ENCODE assay signal across 1 cellular context in genomic region chr16:15398618-15399316, GRCh38.
TF ChIP-seq lines count a peak whose summit lies in the region.

No MANE protein-coding gene starts in this region.

TF ChIP-seq in HepG2, 621 proteins besides CTCF, POLR2A, EP300 and RAD21 (continued from another document and continues in another):
- TF ChIP-seq SOX13 (IDR thresholded peaks at IDR 0.05) (peak; percentile 81), SOX13 (CRISPR knock-in tag; conservative IDR thresholded peaks at IDR 0.05 in 1 of 2, IDR thresholded peaks at IDR 0.05 in 1 of 2) (peak in 1 of 2 experiments; percentile 87; a peak in 2 of 4 replicates), ZNF883 (CRISPR knock-in tag; IDR thresholded peaks at IDR 0.05; ENCODE audit: not compliant biosample characterization) (no peak), CBX5 (CRISPR knock-in tag; IDR thresholded peaks at IDR 0.05; ENCODE audit: borderline replicate concordance) (peak; percentile 81), KLF9 (CRISPR knock-in tag; IDR thresholded peaks at IDR 0.05; ENCODE audit: low read depth) (no peak), NKX3-1 (CRISPR knock-in tag; IDR thresholded peaks at IDR 0.05) (no peak; the same call in 1 of the 2 replicates), NFE2 (CRISPR knock-in tag; IDR thresholded peaks at IDR 0.05) (no peak), ZNF567 (CRISPR knock-in tag; IDR thresholded peaks at IDR 0.05; ENCODE audit: borderline replicate concordance) (no peak; the same call in 1 of the 2 replicates), FOXP1 (IDR thresholded peaks at IDR 0.05) (no peak), FOXP1 (CRISPR knock-in tag; IDR thresholded peaks at IDR 0.05) (peak; percentile 63; the same call in 1 of the 2 replicates), CEBPG (CRISPR knock-in tag; IDR thresholded peaks at IDR 0.05) (peak; percentile 97), FOXK1 (CRISPR knock-in tag; IDR thresholded peaks at IDR 0.05; ENCODE audit: borderline replicate concordance, low read depth) (peak; percentile 85), KAT7 (CRISPR knock-in tag; IDR thresholded peaks at IDR 0.05; ENCODE audit: borderline replicate concordance) (peak; percentile 92), PRPF4 (IDR thresholded peaks at IDR 0.05; ENCODE audit: low read depth, low read length, poor library complexity, severe bottlenecking) (peak; percentile 54), TBX2 (CRISPR knock-in tag; IDR thresholded peaks at IDR 0.05; ENCODE audit: borderline replicate concordance) (peak; percentile 98), SPEN (CRISPR knock-in tag; IDR thresholded peaks at IDR 0.05; ENCODE audit: low read depth) (peak; percentile 57; the same call in 1 of the 2 replicates), RXRA (CRISPR knock-in tag; IDR thresholded peaks at IDR 0.05) (peak; percentile 92; the same call in 1 of the 2 replicates), ARHGAP35 (CRISPR knock-in tag; IDR thresholded peaks at IDR 0.05; ENCODE audit: borderline replicate concordance) (no peak), ZC3H4 (CRISPR knock-in tag; IDR thresholded peaks at IDR 0.05; ENCODE audit: borderline replicate concordance) (no peak), KIAA2018 (CRISPR knock-in tag; IDR thresholded peaks at IDR 0.05; ENCODE audit: borderline replicate concordance) (no peak), LCORL (IDR thresholded peaks at IDR 0.05) (peak; percentile 61; the same call in 1 of the 2 replicates), LCORL (CRISPR knock-in tag; IDR thresholded peaks at IDR 0.05) (peak; percentile 93), ZNF414 (CRISPR knock-in tag; IDR thresholded peaks at IDR 0.05) (peak; percentile 91), ZNF251 (CRISPR knock-in tag; IDR thresholded peaks at IDR 0.05) (no peak), GATAD2A (CRISPR knock-in tag; IDR thresholded peaks at IDR 0.05) (peak; percentile 98), MED13 (CRISPR knock-in tag; IDR thresholded peaks at IDR 0.05) (0 out of 2 replicates have a peak, but pooled peaks have one; percentile 53), ETV5 (CRISPR knock-in tag; IDR thresholded peaks at IDR 0.05; ENCODE audit: borderline replicate concordance) (peak; percentile 88; the same call in 1 of the 2 replicates), CREB3 (CRISPR knock-in tag; IDR thresholded peaks at IDR 0.05) (no peak), U2AF1 (optimal IDR thresholded peaks at IDR 0.05; ENCODE audit: low read depth, low read length) (no peak), ZNF101 (CRISPR knock-in tag; IDR thresholded peaks at IDR 0.05; ENCODE audit: borderline replicate concordance, low read depth) (no peak), THRA (CRISPR knock-in tag; IDR thresholded peaks at IDR 0.05; ENCODE audit: borderline replicate concordance) (peak; percentile 99), ZMYM2 (CRISPR knock-in tag; IDR thresholded peaks at IDR 0.05) (peak; percentile 87), THYN1 (CRISPR knock-in tag; IDR thresholded peaks at IDR 0.05; ENCODE audit: borderline replicate concordance, low read depth) (0 out of 2 replicates have a peak, but pooled peaks have one; percentile 61), ZXDC (CRISPR knock-in tag; IDR thresholded peaks at IDR 0.05) (no peak), ATF1 (CRISPR knock-in tag; IDR thresholded peaks at IDR 0.05) (peak; percentile 69), POGZ (CRISPR knock-in tag; IDR thresholded peaks at IDR 0.05) (peak; percentile 65; the same call in 1 of the 2 replicates), DPF2 (CRISPR knock-in tag; IDR thresholded peaks at IDR 0.05; ENCODE audit: borderline replicate concordance, low read depth) (peak; percentile 93), BRD4 (CRISPR knock-in tag; IDR thresholded peaks at IDR 0.05) (peak; percentile 42; the same call in 1 of the 2 replicates), NFKBIZ (CRISPR knock-in tag; IDR thresholded peaks at IDR 0.05) (peak; percentile 89; the same call in 1 of the 2 replicates), ZNF430 (CRISPR knock-in tag; IDR thresholded peaks at IDR 0.05) (peak; percentile 85), ATF3 (CRISPR knock-in tag; IDR thresholded peaks at IDR 0.05) (no peak), HDAC1 (CRISPR knock-in tag; IDR thresholded peaks at IDR 0.05) (peak; percentile 68), ZNF574 (CRISPR knock-in tag; IDR thresholded peaks at IDR 0.05) (peak; percentile 82), ZBTB38 (CRISPR knock-in tag; IDR thresholded peaks at IDR 0.05) (peak; percentile 91; the same call in 1 of the 2 replicates), TEAD3 (CRISPR knock-in tag; optimal IDR thresholded peaks at IDR 0.05; ENCODE audit: borderline replicate concordance) (peak; percentile 77), TFE3 (CRISPR knock-in tag; IDR thresholded peaks at IDR 0.05) (peak; percentile 49; the same call in 1 of the 2 replicates)
